1 cellular context compared by ENCODE assay signal in genomic region chr2:219176818-219177593, GRCh38.
A peak's percentile ranks its signal among the peaks of the same experiment; 100 is the strongest.
TF ChIP-seq lines count a peak whose summit lies in the region.

Gene CNPPD1 (minus strand): TSS chr2:219176925. CDS start chr2:219176828, 97 bp downstream.

TF ChIP-seq in HepG2, 621 proteins besides CTCF, POLR2A, EP300 and RAD21 (continued from another document and continues in another):
- TF ChIP-seq, protein P1, sequence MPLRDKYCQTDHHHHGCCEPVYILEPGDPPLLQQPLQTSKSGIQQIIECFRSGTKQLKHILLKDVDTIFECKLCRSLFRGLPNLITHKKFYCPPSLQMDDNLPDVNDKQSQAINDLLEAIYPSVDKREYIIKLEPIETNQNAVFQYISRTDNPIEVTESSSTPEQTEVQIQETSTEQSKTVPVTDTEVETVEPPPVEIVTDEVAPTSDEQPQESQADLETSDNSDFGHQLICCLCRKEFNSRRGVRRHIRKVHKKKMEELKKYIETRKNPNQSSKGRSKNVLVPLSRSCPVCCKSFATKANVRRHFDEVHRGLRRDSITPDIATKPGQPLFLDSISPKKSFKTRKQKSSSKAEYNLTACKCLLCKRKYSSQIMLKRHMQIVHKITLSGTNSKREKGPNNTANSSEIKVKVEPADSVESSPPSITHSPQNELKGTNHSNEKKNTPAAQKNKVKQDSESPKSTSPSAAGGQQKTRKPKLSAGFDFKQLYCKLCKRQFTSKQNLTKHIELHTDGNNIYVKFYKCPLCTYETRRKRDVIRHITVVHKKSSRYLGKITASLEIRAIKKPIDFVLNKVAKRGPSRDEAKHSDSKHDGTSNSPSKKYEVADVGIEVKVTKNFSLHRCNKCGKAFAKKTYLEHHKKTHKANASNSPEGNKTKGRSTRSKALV (CRISPR knock-in tag; IDR thresholded peaks at IDR 0.05) = peak; percentile 86; the same call in 1 of the 2 replicates
- TF ChIP-seq NFKBIZ (CRISPR knock-in tag; IDR thresholded peaks at IDR 0.05) (no peak), KAT7 (CRISPR knock-in tag; IDR thresholded peaks at IDR 0.05; ENCODE audit: borderline replicate concordance) (peak; percentile 46; the same call in 1 of the 2 replicates), ZNF335 (CRISPR knock-in tag; IDR thresholded peaks at IDR 0.05) (no peak; the same call in none of the 2 replicates), TAF15 (IDR thresholded peaks at IDR 0.05; ENCODE audit: low read depth, low read length, poor library complexity, severe bottlenecking) (peak; percentile 68), HHEX (CRISPR knock-in tag; IDR thresholded peaks at IDR 0.05) (no peak), ZBTB34 (CRISPR knock-in tag; IDR thresholded peaks at IDR 0.05) (peak; percentile 86), FLYWCH1 (CRISPR knock-in tag; IDR thresholded peaks at IDR 0.05) (peak; percentile 99), ZNF614 (CRISPR knock-in tag; IDR thresholded peaks at IDR 0.05; ENCODE audit: borderline replicate concordance) (peak; percentile 92; the same call in 1 of the 2 replicates), POLR2AphosphoS2 (IDR thresholded peaks at IDR 0.05; ENCODE audit: low read depth, low read length) (no peak), ZNF580 (CRISPR knock-in tag; IDR thresholded peaks at IDR 0.05; ENCODE audit: borderline replicate concordance, low read depth) (peak; percentile 96; the same call in 1 of the 2 replicates), SKIL (CRISPR knock-in tag; IDR thresholded peaks at IDR 0.05; ENCODE audit: borderline replicate concordance) (peak; percentile 87), YEATS4 (CRISPR knock-in tag; IDR thresholded peaks at IDR 0.05; ENCODE audit: borderline replicate concordance) (peak; percentile 98), ZNF563 (CRISPR knock-in tag; IDR thresholded peaks at IDR 0.05) (peak; percentile 98), CSRNP1 (CRISPR knock-in tag; IDR thresholded peaks at IDR 0.05) (peak; percentile 81; the same call in 1 of the 2 replicates), ELF3 (CRISPR knock-in tag; IDR thresholded peaks at IDR 0.05) (peak; percentile 99), ZNF44 (CRISPR knock-in tag; IDR thresholded peaks at IDR 0.05) (peak; percentile 15), MATR3 (CRISPR knock-in tag; IDR thresholded peaks at IDR 0.05) (no peak), PHF20 (CRISPR knock-in tag; IDR thresholded peaks at IDR 0.05) (peak; percentile 81; the same call in 1 of the 2 replicates), RFX3 (CRISPR knock-in tag; IDR thresholded peaks at IDR 0.05) (no peak), KDM3A (CRISPR knock-in tag; IDR thresholded peaks at IDR 0.05; ENCODE audit: low read depth) (peak; percentile 91), RARA (CRISPR knock-in tag; IDR thresholded peaks at IDR 0.05) (peak; percentile 68; the same call in 1 of the 2 replicates), ZNF484 (CRISPR knock-in tag; IDR thresholded peaks at IDR 0.05; ENCODE audit: borderline replicate concordance, low read depth) (peak; percentile 78; the same call in 1 of the 2 replicates), KDM5B (CRISPR knock-in tag; IDR thresholded peaks at IDR 0.05; ENCODE audit: borderline replicate concordance) (peak; percentile 97), POGZ (CRISPR knock-in tag; IDR thresholded peaks at IDR 0.05) (peak; percentile 43; the same call in 1 of the 2 replicates), ZMAT5 (CRISPR knock-in tag; IDR thresholded peaks at IDR 0.05; ENCODE audit: borderline replicate concordance, low read depth) (no peak), KMT2A (CRISPR knock-in tag; IDR thresholded peaks at IDR 0.05) (peak; percentile 79), NFE2L1 (CRISPR knock-in tag; IDR thresholded peaks at IDR 0.05; ENCODE audit: borderline replicate concordance) (0 out of 2 replicates have a peak, but pooled peaks have one; percentile 58), ZSCAN5A (CRISPR knock-in tag; IDR thresholded peaks at IDR 0.05; ENCODE audit: borderline replicate concordance) (no peak), ZNF773 (CRISPR knock-in tag; IDR thresholded peaks at IDR 0.05; ENCODE audit: borderline replicate concordance) (peak; percentile 66; the same call in 1 of the 2 replicates), MEF2D (CRISPR knock-in tag; IDR thresholded peaks at IDR 0.05) (no peak; the same call in 1 of the 2 replicates), SKI (IDR thresholded peaks at IDR 0.05; ENCODE audit: partially characterized antibody) (peak; percentile 75), TOPORS (CRISPR knock-in tag; IDR thresholded peaks at IDR 0.05) (peak; percentile 58), MTA3 (CRISPR knock-in tag; IDR thresholded peaks at IDR 0.05) (no peak), MEIS1 (CRISPR knock-in tag; IDR thresholded peaks at IDR 0.05; ENCODE audit: borderline replicate concordance) (peak; percentile 39)
- TF ChIP-seq, protein P2, sequence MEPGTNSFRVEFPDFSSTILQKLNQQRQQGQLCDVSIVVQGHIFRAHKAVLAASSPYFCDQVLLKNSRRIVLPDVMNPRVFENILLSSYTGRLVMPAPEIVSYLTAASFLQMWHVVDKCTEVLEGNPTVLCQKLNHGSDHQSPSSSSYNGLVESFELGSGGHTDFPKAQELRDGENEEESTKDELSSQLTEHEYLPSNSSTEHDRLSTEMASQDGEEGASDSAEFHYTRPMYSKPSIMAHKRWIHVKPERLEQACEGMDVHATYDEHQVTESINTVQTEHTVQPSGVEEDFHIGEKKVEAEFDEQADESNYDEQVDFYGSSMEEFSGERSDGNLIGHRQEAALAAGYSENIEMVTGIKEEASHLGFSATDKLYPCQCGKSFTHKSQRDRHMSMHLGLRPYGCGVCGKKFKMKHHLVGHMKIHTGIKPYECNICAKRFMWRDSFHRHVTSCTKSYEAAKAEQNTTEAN (CRISPR knock-in tag; conservative IDR thresholded peaks at IDR 0.05) = peak; percentile 96
- TF ChIP-seq, protein P3, sequence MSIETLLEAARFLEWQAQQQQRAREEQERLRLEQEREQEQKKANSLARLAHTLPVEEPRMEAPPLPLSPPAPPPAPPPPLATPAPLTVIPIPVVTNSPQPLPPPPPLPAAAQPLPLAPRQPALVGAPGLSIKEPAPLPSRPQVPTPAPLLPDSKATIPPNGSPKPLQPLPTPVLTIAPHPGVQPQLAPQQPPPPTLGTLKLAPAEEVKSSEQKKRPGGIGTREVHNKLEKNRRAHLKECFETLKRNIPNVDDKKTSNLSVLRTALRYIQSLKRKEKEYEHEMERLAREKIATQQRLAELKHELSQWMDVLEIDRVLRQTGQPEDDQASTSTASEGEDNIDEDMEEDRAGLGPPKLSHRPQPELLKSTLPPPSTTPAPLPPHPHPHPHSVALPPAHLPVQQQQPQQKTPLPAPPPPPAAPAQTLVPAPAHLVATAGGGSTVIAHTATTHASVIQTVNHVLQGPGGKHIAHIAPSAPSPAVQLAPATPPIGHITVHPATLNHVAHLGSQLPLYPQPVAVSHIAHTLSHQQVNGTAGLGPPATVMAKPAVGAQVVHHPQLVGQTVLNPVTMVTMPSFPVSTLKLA (IDR thresholded peaks at IDR 0.05) = no peak
- TF ChIP-seq, protein P4, sequence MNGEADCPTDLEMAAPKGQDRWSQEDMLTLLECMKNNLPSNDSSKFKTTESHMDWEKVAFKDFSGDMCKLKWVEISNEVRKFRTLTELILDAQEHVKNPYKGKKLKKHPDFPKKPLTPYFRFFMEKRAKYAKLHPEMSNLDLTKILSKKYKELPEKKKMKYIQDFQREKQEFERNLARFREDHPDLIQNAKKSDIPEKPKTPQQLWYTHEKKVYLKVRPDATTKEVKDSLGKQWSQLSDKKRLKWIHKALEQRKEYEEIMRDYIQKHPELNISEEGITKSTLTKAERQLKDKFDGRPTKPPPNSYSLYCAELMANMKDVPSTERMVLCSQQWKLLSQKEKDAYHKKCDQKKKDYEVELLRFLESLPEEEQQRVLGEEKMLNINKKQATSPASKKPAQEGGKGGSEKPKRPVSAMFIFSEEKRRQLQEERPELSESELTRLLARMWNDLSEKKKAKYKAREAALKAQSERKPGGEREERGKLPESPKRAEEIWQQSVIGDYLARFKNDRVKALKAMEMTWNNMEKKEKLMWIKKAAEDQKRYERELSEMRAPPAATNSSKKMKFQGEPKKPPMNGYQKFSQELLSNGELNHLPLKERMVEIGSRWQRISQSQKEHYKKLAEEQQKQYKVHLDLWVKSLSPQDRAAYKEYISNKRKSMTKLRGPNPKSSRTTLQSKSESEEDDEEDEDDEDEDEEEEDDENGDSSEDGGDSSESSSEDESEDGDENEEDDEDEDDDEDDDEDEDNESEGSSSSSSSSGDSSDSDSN (CRISPR knock-in tag; IDR thresholded peaks at IDR 0.05) = peak; percentile 94
- TF ChIP-seq, protein P5, sequence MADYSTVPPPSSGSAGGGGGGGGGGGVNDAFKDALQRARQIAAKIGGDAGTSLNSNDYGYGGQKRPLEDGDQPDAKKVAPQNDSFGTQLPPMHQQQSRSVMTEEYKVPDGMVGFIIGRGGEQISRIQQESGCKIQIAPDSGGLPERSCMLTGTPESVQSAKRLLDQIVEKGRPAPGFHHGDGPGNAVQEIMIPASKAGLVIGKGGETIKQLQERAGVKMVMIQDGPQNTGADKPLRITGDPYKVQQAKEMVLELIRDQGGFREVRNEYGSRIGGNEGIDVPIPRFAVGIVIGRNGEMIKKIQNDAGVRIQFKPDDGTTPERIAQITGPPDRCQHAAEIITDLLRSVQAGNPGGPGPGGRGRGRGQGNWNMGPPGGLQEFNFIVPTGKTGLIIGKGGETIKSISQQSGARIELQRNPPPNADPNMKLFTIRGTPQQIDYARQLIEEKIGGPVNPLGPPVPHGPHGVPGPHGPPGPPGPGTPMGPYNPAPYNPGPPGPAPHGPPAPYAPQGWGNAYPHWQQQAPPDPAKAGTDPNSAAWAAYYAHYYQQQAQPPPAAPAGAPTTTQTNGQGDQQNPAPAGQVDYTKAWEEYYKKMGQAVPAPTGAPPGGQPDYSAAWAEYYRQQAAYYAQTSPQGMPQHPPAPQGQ (CRISPR knock-in tag; IDR thresholded peaks at IDR 0.05; ENCODE audit: borderline replicate concordance) = peak; percentile 41; the same call in 1 of the 2 replicates
- TF ChIP-seq, protein P6, sequence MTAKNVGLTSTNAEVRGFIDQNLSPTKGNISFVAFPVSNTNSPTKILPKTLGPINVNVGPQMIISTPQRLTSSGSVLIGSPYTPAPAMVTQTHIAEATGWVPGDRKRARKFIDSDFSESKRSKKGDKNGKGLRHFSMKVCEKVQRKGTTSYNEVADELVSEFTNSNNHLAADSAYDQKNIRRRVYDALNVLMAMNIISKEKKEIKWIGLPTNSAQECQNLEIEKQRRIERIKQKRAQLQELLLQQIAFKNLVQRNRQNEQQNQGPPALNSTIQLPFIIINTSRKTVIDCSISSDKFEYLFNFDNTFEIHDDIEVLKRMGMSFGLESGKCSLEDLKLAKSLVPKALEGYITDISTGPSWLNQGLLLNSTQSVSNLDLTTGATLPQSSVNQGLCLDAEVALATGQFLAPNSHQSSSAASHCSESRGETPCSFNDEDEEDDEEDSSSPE (CRISPR knock-in tag; IDR thresholded peaks at IDR 0.05) = peak; percentile 98
